ENCODE assay signal across 11 cellular contexts in genomic region chr10:52778511-52779392, GRCh38. TPM values are rescaled to one million over a fixed set of nuclear protein-coding genes. Genes with fewer than 3 reads are reported as not detected.
DNase-seq lines count a peak whose midpoint lies in the region; ATAC-seq and TF ChIP-seq lines count a peak whose summit lies in the region.
"Had no signal": no experiment of that assay in that cellular context is flagged by ENCODE, and none has a peak within 500 bp of the region (broad histone marks: within the 10 kb centered on the region; RNA-seq: fewer than 3 reads in every experiment).

No MANE protein-coding gene starts in this region.

- no peak overlapping the region for H3K27ac ChIP-seq in esophagus muscularis mucosa (replicated peaks in 1 of 4)

- H3K9me3 ChIP-seq in esophagus muscularis mucosa: no peaks in the 10 kb centered on the region

- no peaks in the 10 kb centered on the region for H3K36me3 ChIP-seq in esophagus muscularis mucosa

- intact Hi-C loops in esophagus muscularis mucosa (cut with DNase I): no loop called here

- H3K4me1 ChIP-seq in esophagus muscularis mucosa: peaks cover 0 to 7% (median 0%) of the 10 kb centered on the region in 4 donors

- peak; percentile 73 for TF ChIP-seq CTCF in NB4 (IDR thresholded peaks at IDR 0.05; ENCODE audit: low read depth, low read length)
- TF ChIP-seq CTCF in esophagus muscularis mucosa (IDR thresholded peaks at IDR 0.05): no peak

- H3K27me3 ChIP-seq in esophagus muscularis mucosa: peaks cover 0 to 16% (median 0%) of the 10 kb centered on the region in 4 donors

- TF ChIP-seq POLR2A in NB4 (IDR thresholded peaks at IDR 0.05; ENCODE audit: extremely low read depth, insufficient read length) (no peak), esophagus muscularis mucosa (IDR thresholded peaks at IDR 0.05; ENCODE audit: low read depth) (no peak)

- H3K4me3 ChIP-seq in NB4 (ENCODE audit: low read depth, low read length) (no peak overlapping the region), esophagus muscularis mucosa (no peak overlapping the region)

- DNase-seq in DMS 273 (lab: John Stamatoyannopoulos, UW; ENCODE audit: unreplicated experiment) (peak; percentile 20), DMS 273 treated with DMSO at 0.1 percent for 48 hours (lab: John Stamatoyannopoulos, UW) (no peak), NB4 (ENCODE audit: low read depth) (peak; percentile 57), esophagus muscularis mucosa (ENCODE audit: extremely low spot score) (peak; percentile 70), retina (peak; percentile 83), NCI-H2196 treated with DMSO at 0.1 percent for 48 hours (lab: John Stamatoyannopoulos, UW; ENCODE audit: unreplicated experiment) (no peak)
- DNase-seq: activated gamma-delta T cell treated with Interleukin-2 at 50 U/mL for 16 hours, kidney glomerular epithelial cell, NCI-H510A treated with DMSO at 0.1 percent for 48 hours had no signal

- ATAC-seq in GM19455 (IDR thresholded peaks at IDR 0.05; ENCODE audit: unreplicated experiment): no peak
- ATAC-seq in GM21360 (IDR thresholded peaks at IDR 0.05; ENCODE audit: unreplicated experiment): no peak

- WGBS in esophagus muscularis mucosa: 35% methylated on average over 34 of the region's 42 CpGs

- no peak for TF ChIP-seq EP300 in esophagus muscularis mucosa (IDR thresholded peaks at IDR 0.05)

RNA-seq across cellular contexts. Expression of gene MBL2, which starts 6.2 kb away (rescaled TPM):
- total RNA-seq in esophagus muscularis mucosa: under 1 TPM in 1 of 4 donors, not detected in 3; 0.06 TPM

Comparison
In these comparisons a context has a peak if more than half of its experiments do, and no peak if none do; other contexts are left out.
1. DNase-seq: peak in DMS 273 (single experiment), NB4 (single experiment), esophagus muscularis mucosa (single experiment) and retina (single experiment); none in DMS 273 treated with DMSO at 0.1 percent for 48 hours (single experiment) and NCI-H2196 treated with DMSO at 0.1 percent for 48 hours (single experiment).